ENCODE assay signal across 27 cellular contexts in the genomic region with DNA sequence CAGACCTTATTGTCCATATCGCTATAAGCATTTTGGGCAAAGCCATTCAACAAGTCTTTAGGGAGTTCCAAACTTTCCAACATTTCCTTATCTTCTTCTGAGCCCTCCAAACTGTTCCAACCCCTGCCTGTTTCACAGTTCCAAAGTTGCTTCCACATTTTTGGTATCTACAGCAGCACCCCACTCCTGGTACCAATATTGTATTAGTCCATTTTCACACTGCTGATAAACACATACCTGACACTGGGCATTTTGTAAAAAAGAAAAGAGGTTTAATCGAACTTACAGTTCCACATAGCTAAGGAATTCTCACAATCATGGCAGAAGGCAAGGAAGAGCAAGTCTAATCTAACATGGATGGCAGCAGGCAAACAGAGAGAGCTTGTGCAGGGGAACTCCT.
"Had no signal": no experiment of that assay in that cellular context is flagged by ENCODE, and none has a peak within 500 bp of the region (broad histone marks: within the 10 kb centered on the region; RNA-seq: fewer than 3 reads in every experiment).

No MANE protein-coding gene starts in this region.

- FAIRE-seq: urothelium cell line had no signal

- DNase-seq: stimulated activated CD4-positive, alpha-beta T cell treated with anti-CD3 and anti-CD28 coated beads, Interleukin-2, amount 100 ng/mL, for 48 hours; stimulated activated CD4-positive, alpha-beta T cell treated with anti-CD3 and anti-CD28 coated beads, Interleukin-4, amount 100 ng/mL, for 1 hour; stimulated activated CD4-positive, alpha-beta T cell treated with anti-CD3 and anti-CD28 coated beads, Interleukin-4, amount 100 ng/mL, for 24 hours; stimulated activated CD4-positive, alpha-beta T cell treated with anti-CD3 and anti-CD28 coated beads, Interleukin-4, amount 100 ng/mL, for 4 hours; stimulated activated CD8-positive, alpha-beta memory T cell treated with anti-CD3 and anti-CD28 coated beads, Interleukin-4, amount 100 ng/mL, for 48 hours; stimulated activated naive B cell treated with anti-CD40 and anti-IgM and Interleukin-4, amounts not matched to agents 10 μg/mL and 1 μg/mL and 100 μg/mL, for 72 hours; stimulated activated naive CD4-positive, alpha-beta T cell; stimulated activated naive CD4-positive, alpha-beta T cell treated with Interleukin-2 at 50 U/mL for 16 hours; stimulated activated naive CD8-positive, alpha-beta T cell treated with anti-CD3 and anti-CD28 coated beads, Interleukin-15, amount 100 ng/mL, for 72 hours; stimulated activated naive CD8-positive, alpha-beta T cell treated with anti-CD3 and anti-CD28 coated beads, Interleukin-15, Interleukin-2, amounts not matched to agents 100 U/mL and 50 U/mL, for 24 hours; stomach; substantia nigra; testis; thyroid gland; tibial artery; transverse colon; trophoblast cell; upper lobe of left lung; upper lobe of right lung; uterus had no signal

- H3K4me3 ChIP-seq: stomach, suprapubic skin, testis, thoracic aorta, thyroid gland, tibial artery, tibial nerve, transverse colon, upper lobe of left lung, upper lobe of right lung, uterus, vagina had no signal

- ATAC-seq: stimulated activated effector memory CD8-positive, alpha-beta T cell treated with anti-CD3 and anti-CD28 coated beads, Interleukin-12 subunit alpha, Interleukin-12 subunit beta, amount 100 ng/mL, for 72 hours; stimulated activated memory B cell treated with anti-CD40 and anti-IgM and Interleukin-4, amounts not matched to agents 10 μg/mL and 1 μg/mL and 100 μg/mL, for 72 hours; stimulated activated naive B cell treated with anti-CD40 and anti-IgM and Interleukin-4, amounts not matched to agents 10 μg/mL and 1 μg/mL and 100 μg/mL, for 72 hours; stimulated activated naive CD8-positive, alpha-beta T cell treated with anti-CD3 and anti-CD28 coated beads, Interleukin-15, amount 100 ng/mL, for 72 hours; stimulated activated naive CD8-positive, alpha-beta T cell treated with anti-CD3 and anti-CD28 coated beads, Interleukin-15, Interleukin-2, amounts not matched to agents 100 U/mL and 50 U/mL, for 24 hours; upper lobe of right lung had no signal

- H3K9me3 ChIP-seq: testis, thyroid gland, uterus, vagina had no signal

- H3K36me3 ChIP-seq: stomach, suprapubic skin, thoracic aorta, thyroid gland, tibial artery, tibial nerve, transverse colon, upper lobe of left lung, upper lobe of right lung, uterus, vagina had no signal

- H3K27me3 ChIP-seq: stomach, suprapubic skin, testis, thyroid gland, tibial artery, tibial nerve, transverse colon, upper lobe of left lung, upper lobe of right lung, uterus, vagina had no signal

- H3K27ac ChIP-seq: stomach, suprapubic skin, testis, thoracic aorta, thyroid gland, tibial artery, tibial nerve, transverse colon, upper lobe of left lung, upper lobe of right lung, uterus, vagina had no signal

- H3K4me1 ChIP-seq: suprapubic skin, testis, thyroid gland, tibial artery, tibial nerve, transverse colon, upper lobe of left lung, upper lobe of right lung, uterus, vagina had no signal
